In the genomic region with DNA sequence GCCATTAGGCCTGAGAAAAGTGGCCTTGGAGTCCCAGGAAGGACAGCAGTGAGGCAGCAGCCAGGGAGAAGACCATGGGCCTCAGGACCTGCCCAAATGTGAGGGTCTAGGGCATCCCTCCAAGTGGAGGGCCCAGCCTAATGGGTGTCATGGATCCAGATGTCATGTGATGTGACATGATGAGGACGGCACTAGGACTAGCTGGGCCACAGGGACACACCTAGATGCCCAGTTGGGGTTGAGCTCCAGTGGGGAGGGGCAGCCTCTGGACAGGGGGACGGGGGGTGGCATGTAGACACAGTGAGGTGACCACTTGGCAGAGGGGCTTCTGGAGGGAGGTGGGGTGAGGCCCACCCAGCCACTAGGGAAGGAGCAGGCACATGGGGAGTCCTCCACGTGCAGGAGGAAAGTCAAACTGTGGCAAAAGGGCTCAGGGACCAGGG, we compare ENCODE assay signal across 14 cellular contexts. TPM values are rescaled to one million over a fixed set of nuclear protein-coding genes. Genes with fewer than 3 reads are reported as not detected.
A peak's percentile ranks its signal among the peaks of the same experiment; 100 is the strongest.
DNase-seq lines count a peak whose midpoint lies in the region; ATAC-seq and TF ChIP-seq lines count a peak whose summit lies in the region.
"Had no signal": no experiment of that assay in that cellular context is flagged by ENCODE, and none has a peak within 500 bp of the region (broad histone marks: within the 10 kb centered on the region; RNA-seq: fewer than 3 reads in every experiment).

No MANE protein-coding gene starts in this region.

- H3K27me3 ChIP-seq in BLaER1 treated with 17β-estradiol and CSF1 and Interleukin-3, amounts not matched to agents 10 nM and 100 nM, result peaks cover 95 to 98% (median 96%) of the 10 kb centered on the region in 11 experiments
- peaks cover 33% of the 10 kb centered on the region for H3K27me3 ChIP-seq in CD8-positive, alpha-beta memory T cell (ENCODE audit: insufficient read depth, low read length, poor library complexity, severe bottlenecking)
- peaks cover 0 to 36% (median 0%) of the 10 kb centered on the region in 4 donors for H3K27me3 ChIP-seq in esophagus muscularis mucosa

- no peaks in the 10 kb centered on the region for H3K9me3 Mint-ChIP-seq in CD8-positive, alpha-beta memory T cell
- peaks cover 0 to 4% (median 3%) of the 10 kb centered on the region in 5 experiments for H3K9me3 Mint-ChIP-seq in brain
- no peaks in the 10 kb centered on the region for H3K9me3 Mint-ChIP-seq in neural crest cell

- CTCF ChIA-PET in CD8-positive, alpha-beta memory T cell (lab: Charles Lee), result interaction anchor here (0.9 to 1.4 kb wide), 3 partner anchors 10 to 77 kb away, joined by 3 to 4 read pairs (median 3); no protein-coding TSS in a partner anchor

- H3K4me2 ChIP-seq in BLaER1 treated with 17β-estradiol and CSF1 and Interleukin-3, amounts not matched to agents 10 nM and 100 nM, result peak overlapping the region in 8 of 11 experiments; percentile 46 to 69 (median 61); a peak in 16 of 22 replicates

- peaks cover 13 to 53% (median 19%) of the 10 kb centered on the region in 3 donors for H3K4me1 Mint-ChIP-seq in CD8-positive, alpha-beta memory T cell
- H3K4me1 Mint-ChIP-seq in brain (peaks cover 43% of the 10 kb centered on the region), neural crest cell (peaks cover 25% of the 10 kb centered on the region)

- POLR2A ChIA-PET in CD8-positive, alpha-beta memory T cell (lab: Charles Lee), result no interaction called here

- H3K36me3 ChIP-seq in BLaER1 treated with 17β-estradiol and CSF1 and Interleukin-3, amounts not matched to agents 10 nM and 100 nM, result no peaks in the 10 kb centered on the region
- H3K36me3 ChIP-seq in CD8-positive, alpha-beta memory T cell (ENCODE audit: insufficient read depth, low read length), result no peaks in the 10 kb centered on the region
- peaks cover 5 to 33% (median 29%) of the 10 kb centered on the region in 4 donors for H3K36me3 ChIP-seq in esophagus muscularis mucosa
- H3K36me3 ChIP-seq: breast epithelium had no signal

- TF ChIP-seq EP300 in esophagus muscularis mucosa (IDR thresholded peaks at IDR 0.05), result no peak

- no peak for ATAC-seq in GM19467 (IDR thresholded peaks at IDR 0.05; ENCODE audit: unreplicated experiment)

- DNase-seq in CD8-positive, alpha-beta memory T cell, result peak in 1 of 5 donors; percentile 46
- DNase-seq in neural crest cell (ENCODE audit: low read depth, low spot score) (no peak), NCI-H82 (lab: John Stamatoyannopoulos, UW) (no peak), SKM-1 (lab: John Stamatoyannopoulos, UW; ENCODE audit: unreplicated experiment) (no peak), esophagus muscularis mucosa (ENCODE audit: extremely low spot score) (no peak)
- DNase-seq: NCI-H2107; stimulated activated CD4-positive, alpha-beta T cell treated with anti-CD3 and anti-CD28 coated beads, Interleukin-4, amount 100 ng/mL, for 4 hours; trophoblast cell had no signal

- H3K9ac ChIP-seq in BLaER1 treated with 17β-estradiol and CSF1 and Interleukin-3, amounts not matched to agents 10 nM and 100 nM, result no peak overlapping the region
- H3K9ac ChIP-seq: parathyroid adenoma had no signal

- no peak for TF ChIP-seq POLR2A in esophagus muscularis mucosa (IDR thresholded peaks at IDR 0.05; ENCODE audit: low read depth)

- peaks cover 30 to 40% of the 10 kb centered on the region in 2 donors for H3K27me3 Mint-ChIP-seq in CD8-positive, alpha-beta memory T cell
- H3K27me3 Mint-ChIP-seq in brain (peaks cover 42% of the 10 kb centered on the region), neural crest cell (ENCODE audit: low read depth) (peaks cover 61% of the 10 kb centered on the region)

- H3K4me3 ChIP-seq in BLaER1 treated with 17β-estradiol and CSF1 and Interleukin-3, amounts not matched to agents 10 nM and 100 nM, result no peak overlapping the region
- no peak overlapping the region for H3K4me3 ChIP-seq in CD8-positive, alpha-beta memory T cell (ENCODE audit: low read length)
- no peak overlapping the region for H3K4me3 ChIP-seq in esophagus muscularis mucosa
- H3K4me3 ChIP-seq: skin epidermis had no signal

- no peak overlapping the region for H3K27ac Mint-ChIP-seq in CD8-positive, alpha-beta memory T cell
- H3K27ac Mint-ChIP-seq in brain, result peak overlapping the region in 1 of 5 experiments; percentile 28
- H3K27ac Mint-ChIP-seq in neural crest cell (ENCODE audit: unreplicated experiment), result no peak overlapping the region

- H3K27ac ChIP-seq in BLaER1 treated with 17β-estradiol and CSF1 and Interleukin-3, amounts not matched to agents 10 nM and 100 nM, result no peak overlapping the region
- no peak overlapping the region for H3K27ac ChIP-seq in CD8-positive, alpha-beta memory T cell (ENCODE audit: low read depth, low read length)
- H3K27ac ChIP-seq in esophagus muscularis mucosa (replicated peaks in 1 of 4), result no peak overlapping the region
- H3K27ac ChIP-seq: breast epithelium, parathyroid adenoma, skin epidermis had no signal

- no peak for TF ChIP-seq CTCF in brain (conservative IDR thresholded peaks at IDR 0.05)
- TF ChIP-seq CTCF in neural crest cell (conservative IDR thresholded peaks at IDR 0.05), result no peak
- TF ChIP-seq CTCF in esophagus muscularis mucosa (IDR thresholded peaks at IDR 0.05), result no peak

- H3K9me3 ChIP-seq in BLaER1 treated with 17β-estradiol and CSF1 and Interleukin-3, amounts not matched to agents 10 nM and 100 nM (replicated peaks in 1 of 11), result 0 out of 22 replicates have a peak, but pooled peaks cover 0 to 6% (median 0%) of the 10 kb centered on the region in 11 experiments
- no peaks in the 10 kb centered on the region for H3K9me3 ChIP-seq in CD8-positive, alpha-beta memory T cell (ENCODE audit: low read length)
- H3K9me3 ChIP-seq in esophagus muscularis mucosa, result no peaks in the 10 kb centered on the region
- H3K9me3 ChIP-seq: breast epithelium had no signal

- peaks cover 38 to 58% (median 53%) of the 10 kb centered on the region in 10 experiments for H3K4me1 ChIP-seq in BLaER1 treated with 17β-estradiol and CSF1 and Interleukin-3, amounts not matched to agents 10 nM and 100 nM
- H3K4me1 ChIP-seq in CD8-positive, alpha-beta memory T cell (ENCODE audit: insufficient read depth, low read length), result peaks cover 35% of the 10 kb centered on the region
- peaks cover 36 to 61% (median 51%) of the 10 kb centered on the region in 4 donors for H3K4me1 ChIP-seq in esophagus muscularis mucosa
- H3K4me1 ChIP-seq: parathyroid adenoma had no signal

- H3K36me3 Mint-ChIP-seq in CD8-positive, alpha-beta memory T cell, result no peaks in the 10 kb centered on the region
- H3K36me3 Mint-ChIP-seq in brain (peaks cover 12% of the 10 kb centered on the region), neural crest cell (ENCODE audit: low read depth) (peaks cover 7% of the 10 kb centered on the region)

- WGBS in esophagus muscularis mucosa, result 61% methylated on average over 3 of the region's 3 CpGs

- H3K4me3 Mint-ChIP-seq in CD8-positive, alpha-beta memory T cell, result peak overlapping the region in 5 of 7 donors; percentile 41 to 84 (median 46)
- H3K4me3 Mint-ChIP-seq in brain (peak overlapping the region in 4 of 5 experiments; percentile 24 to 74 (median 52)), neural crest cell (peak overlapping the region; percentile 49)

- H4K20me1 ChIP-seq in BLaER1 treated with 17β-estradiol and CSF1 and Interleukin-3, amounts not matched to agents 10 nM and 100 nM, result peaks cover 15 to 77% (median 42%) of the 10 kb centered on the region in 11 experiments; a peak in 19 of 22 replicates

- intact Hi-C loops in esophagus muscularis mucosa (cut with DNase I), result no loop called here

RNA-seq across cellular contexts. Expression of a gene that starts 5.4 kb away (rescaled TPM):
- total RNA-seq in CD8-positive, alpha-beta memory T cell, result under 1 TPM; 0.31 to 0.50 TPM
- 1.5 TPM for polyA plus RNA-seq in CD8-positive, alpha-beta memory T cell
- 1.9 TPM for polyA plus RNA-seq in brain (ENCODE audit: insufficient read depth, low read depth, low replicate concordance)
- total RNA-seq in neural crest cell (23.1 and 23.4 TPM in 2 replicates), esophagus muscularis mucosa (10 to 100 TPM; 14.5 to 31.6 (median 22.2) TPM)

RNA-seq across cellular contexts. Expression of a gene that starts 38.3 kb away (rescaled TPM):
- total RNA-seq in CD8-positive, alpha-beta memory T cell, result 10 to 100 TPM; 12.3 to 15.3 TPM
- 13.0 TPM for polyA plus RNA-seq in CD8-positive, alpha-beta memory T cell
- 19.6 TPM for polyA plus RNA-seq in brain (ENCODE audit: insufficient read depth, low read depth, low replicate concordance)
- total RNA-seq in neural crest cell, result 54.2 and 55.1 TPM in 2 replicates
- 10 to 100 TPM in 3 of 4 donors, 1 to 10 TPM in 1; 9.6 to 20.0 (median 15.0) TPM for total RNA-seq in esophagus muscularis mucosa

Comparison
In these comparisons a context has a peak if more than half of its experiments do, and no peak if none do; other contexts are left out.
1. RNA of a gene that starts 5.4 kb away (total RNA-seq): 14.5 to 31.6 TPM in esophagus muscularis mucosa and 23.1 to 23.4 TPM in neural crest cell; 0.31 to 0.50 TPM in CD8-positive, alpha-beta memory T cell; every median in the first group is over 10 times any median in the second.
2. Peak in every context shown above with its lines, with median percentiles within 50 percentile points of each other: H3K4me3 Mint-ChIP-seq.